ENCODE assay signal across 20 cellular contexts in the genomic region with DNA sequence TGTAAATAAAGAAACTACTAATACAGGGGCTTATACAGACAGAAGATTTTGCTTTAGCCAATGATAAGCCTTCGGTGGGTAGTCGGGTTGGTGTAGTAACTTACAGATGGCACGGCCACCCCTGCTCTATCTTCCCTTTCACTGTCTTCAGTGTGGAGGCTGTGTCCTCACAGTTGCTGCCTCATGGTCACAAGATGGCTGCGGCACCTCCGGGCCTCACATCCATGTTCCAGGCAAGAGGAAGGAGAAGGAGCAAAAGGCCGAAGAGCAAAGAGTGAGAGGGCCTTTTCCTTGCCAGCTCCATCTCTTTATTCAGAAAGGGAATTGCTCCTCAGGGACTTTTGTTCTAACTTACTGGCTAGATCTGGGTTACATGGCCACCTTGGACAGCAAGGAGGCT. TPM values are rescaled to one million over a fixed set of nuclear protein-coding genes. Genes with fewer than 3 reads are reported as not detected.
DNase-seq lines count a peak whose midpoint lies in the region; ATAC-seq, FAIRE-seq and TF ChIP-seq lines count a peak whose summit lies in the region.
"Had no signal": no experiment of that assay in that cellular context is flagged by ENCODE, and none has a peak within 500 bp of the region (broad histone marks: within the 10 kb centered on the region; RNA-seq: fewer than 3 reads in every experiment).

No MANE protein-coding gene starts in this region.

- TF ChIP-seq RAD21 in HepG2 (CRISPR knock-in tag; IDR thresholded peaks at IDR 0.05): no peak

- H3K27me3 Mint-ChIP-seq in nephron (ENCODE audit: low read depth): peaks cover 3% of the 10 kb centered on the region
- H3K27me3 Mint-ChIP-seq: CD4-positive, alpha-beta T cell had no signal

- BruUV-seq in HepG2 (replicated peaks; lab: Mats Ljungman, UMichigan): no TSS peak

- no peaks in the 10 kb centered on the region for H4K20me1 ChIP-seq in HepG2 (ENCODE audit: insufficient read depth, low read length)

- no peak for FAIRE-seq in HepG2 (lab: Jason Lieb, UNC)
- FAIRE-seq: A549, GM12892, GM18507 had no signal

- no peak overlapping the region for H3K4me2 ChIP-seq in HepG2 (ENCODE audit: low read depth, low read length)
- H3K4me2 ChIP-seq: A549, KMS-11 had no signal

- peaks cover 9% of the 10 kb centered on the region for H3K4me1 ChIP-seq in HepG2 (ENCODE audit: insufficient read depth, low read length)
- H3K4me1 ChIP-seq in right lobe of liver: no peaks in the 10 kb centered on the region
- peaks cover 4 to 5% of the 10 kb centered on the region in 2 donors for H3K4me1 ChIP-seq in uterus

- no peaks in the 10 kb centered on the region for H3K79me2 ChIP-seq in HepG2 (ENCODE audit: insufficient read depth, low read length)

- H3K4me3 Mint-ChIP-seq in nephron: peak overlapping the region in 1 of 3 experiments; percentile 36
- H3K4me3 Mint-ChIP-seq: CD4-positive, alpha-beta T cell had no signal

- WGBS in HepG2 (ENCODE audit: low lambda C conversion rate): 75% methylated on average over 5 of the region's 6 CpGs
- 88% methylated on average over 1 of the region's 6 CpGs for WGBS in right lobe of liver (ENCODE audit: insufficient coverage, low coverage, low lambda C conversion rate, missing lambda C conversion rate)

- POLR2A ChIA-PET in HepG2 (lab: Yijun Ruan, JAX): no interaction called here

- no peaks in the 10 kb centered on the region for H3K9me3 ChIP-seq in HepG2 (ENCODE audit: low read length)
- H3K9me3 ChIP-seq in right lobe of liver: no peaks in the 10 kb centered on the region
- H3K9me3 ChIP-seq in uterus: no peaks in the 10 kb centered on the region
- H3K9me3 ChIP-seq: HAP-1 had no signal

- H2AFZ ChIP-seq in HepG2 (ENCODE audit: low read length): no peak overlapping the region

- no peak overlapping the region for H3K9ac ChIP-seq in HepG2 (ENCODE audit: insufficient read depth, low read depth, low read length)
- H3K9ac ChIP-seq: KMS-11 had no signal

- no peaks in the 10 kb centered on the region for H3K36me3 ChIP-seq in HepG2 (replicated peaks in 1 of 2; ENCODE audit: control insufficient read depth in 1 of 2, insufficient read depth in 2 of 2, low read length in 2 of 2)
- H3K36me3 ChIP-seq in right lobe of liver: no peaks in the 10 kb centered on the region
- no peaks in the 10 kb centered on the region for H3K36me3 ChIP-seq in uterus
- H3K36me3 ChIP-seq: HAP-1 had no signal

- H3K4me3 ChIP-seq in HepG2 (replicated peaks in 1 of 3; ENCODE audit: insufficient read depth in 1 of 3, low read depth in 2 of 3, low read length in 3 of 3) (no peak overlapping the region), right lobe of liver (no peak overlapping the region), uterus (no peak overlapping the region)
- H3K4me3 ChIP-seq: A549, HAP-1 had no signal

- no peaks in the 10 kb centered on the region for H3K36me3 Mint-ChIP-seq in nephron (ENCODE audit: low read depth)

- intact Hi-C loops in HepG2 (cut with micrococcal nuclease; ENCODE audit: unreplicated experiment) (no loop called here), right lobe of liver (cut with DNase I) (no loop called here), uterus (cut with DNase I; ENCODE audit: low total_unique reads) (no loop called here)

- DNase-seq in HepG2 (ENCODE audit: low spot score): no peak
- no peak for DNase-seq in right lobe of liver
- no peak for DNase-seq in uterus
- DNase-seq in NCI-H2029 treated with DMSO at 0.1 percent for 48 hours (lab: John Stamatoyannopoulos, UW): no peak
- no peak for DNase-seq in COR-L47 (lab: John Stamatoyannopoulos, UW)
- no peak for DNase-seq in HK-2 (ENCODE audit: unreplicated experiment)
- DNase-seq: AML-193; CD4-positive, alpha-beta T cell; DMS153; DMS79; GDM1 had no signal

- H3K4me1 Mint-ChIP-seq in nephron: peaks cover 18% of the 10 kb centered on the region

- ATAC-seq in HepG2 (no peak), right lobe of liver (no peak)
- ATAC-seq: A549 had no signal

- TF ChIP-seq POLR2A in HepG2 (IDR thresholded peaks at IDR 0.05; ENCODE audit: insufficient read depth in 1 of 2, low read depth in 2 of 2, low read length in 2 of 2) (no peak), right lobe of liver (IDR thresholded peaks at IDR 0.05) (no peak), uterus (IDR thresholded peaks at IDR 0.05) (no peak)

- TF ChIP-seq CTCF in HepG2 (CRISPR knock-in tag; IDR thresholded peaks at IDR 0.05) (no peak), right lobe of liver (IDR thresholded peaks at IDR 0.05) (no peak), nephron (IDR thresholded peaks at IDR 0.05; ENCODE audit: unreplicated experiment in 3 of 3) (no peak), uterus (IDR thresholded peaks at IDR 0.05) (no peak)

- H3K27ac ChIP-seq in HepG2 (ENCODE audit: extremely low read length, insufficient read depth, low read length): no peak overlapping the region
- no peak overlapping the region for H3K27ac ChIP-seq in right lobe of liver
- peak overlapping the region; percentile 26 to 89 for H3K27ac ChIP-seq in uterus
- H3K27ac ChIP-seq: 22Rv1, C4-2B, KMS-11 had no signal

- CTCF ChIA-PET in HepG2 (lab: Yijun Ruan, JAX; ENCODE audit: low intra/inter-chr PET ratio, low total read pairs): no interaction called here

- in situ Hi-C loops in HepG2 (cut with HindIII; ENCODE audit: extremely low pct_ligation_motif_present, low pct_unique_long_range_greater_than_20kb): no loop called here

- no peaks in the 10 kb centered on the region for H3K9me3 Mint-ChIP-seq in nephron
- H3K9me3 Mint-ChIP-seq: CD4-positive, alpha-beta T cell had no signal

- TF ChIP-seq EP300 in HepG2 (IDR thresholded peaks at IDR 0.05; ENCODE audit: low read depth in 2 of 2, low read length in 2 of 2): no peak
- no peak for TF ChIP-seq EP300 in HepG2 (CRISPR knock-in tag; IDR thresholded peaks at IDR 0.05; ENCODE audit: borderline replicate concordance)

- peaks cover 5 to 29% of the 10 kb centered on the region in 2 experiments; a peak in 4 of 5 replicates for H3K27me3 ChIP-seq in HepG2 (ENCODE audit: control insufficient read depth in 1 of 2, insufficient read depth in 2 of 2, low read length in 2 of 2)
- H3K27me3 ChIP-seq in right lobe of liver: no peaks in the 10 kb centered on the region
- H3K27me3 ChIP-seq in uterus: no peaks in the 10 kb centered on the region

- peak overlapping the region in 2 of 3 experiments; percentile 52 to 92 for H3K27ac Mint-ChIP-seq in nephron
- H3K27ac Mint-ChIP-seq: CD4-positive, alpha-beta T cell had no signal

TF ChIP-seq in HepG2, 621 proteins besides CTCF, POLR2A, EP300 and RAD21:
- TF ChIP-seq, protein P1, sequence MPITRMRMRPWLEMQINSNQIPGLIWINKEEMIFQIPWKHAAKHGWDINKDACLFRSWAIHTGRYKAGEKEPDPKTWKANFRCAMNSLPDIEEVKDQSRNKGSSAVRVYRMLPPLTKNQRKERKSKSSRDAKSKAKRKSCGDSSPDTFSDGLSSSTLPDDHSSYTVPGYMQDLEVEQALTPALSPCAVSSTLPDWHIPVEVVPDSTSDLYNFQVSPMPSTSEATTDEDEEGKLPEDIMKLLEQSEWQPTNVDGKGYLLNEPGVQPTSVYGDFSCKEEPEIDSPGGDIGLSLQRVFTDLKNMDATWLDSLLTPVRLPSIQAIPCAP (CRISPR knock-in tag; IDR thresholded peaks at IDR 0.05; ENCODE audit: low read depth): no peak
- TF ChIP-seq PHB2 (IDR thresholded peaks at IDR 0.05; ENCODE audit: partially characterized antibody) (no peak), ZMYM3 (CRISPR knock-in tag; IDR thresholded peaks at IDR 0.05) (peak; percentile 66; the same call in 1 of the 2 replicates), HDAC1 (CRISPR knock-in tag; IDR thresholded peaks at IDR 0.05) (no peak), ZNF567 (CRISPR knock-in tag; IDR thresholded peaks at IDR 0.05; ENCODE audit: borderline replicate concordance) (no peak)
- TF ChIP-seq, protein P2, sequence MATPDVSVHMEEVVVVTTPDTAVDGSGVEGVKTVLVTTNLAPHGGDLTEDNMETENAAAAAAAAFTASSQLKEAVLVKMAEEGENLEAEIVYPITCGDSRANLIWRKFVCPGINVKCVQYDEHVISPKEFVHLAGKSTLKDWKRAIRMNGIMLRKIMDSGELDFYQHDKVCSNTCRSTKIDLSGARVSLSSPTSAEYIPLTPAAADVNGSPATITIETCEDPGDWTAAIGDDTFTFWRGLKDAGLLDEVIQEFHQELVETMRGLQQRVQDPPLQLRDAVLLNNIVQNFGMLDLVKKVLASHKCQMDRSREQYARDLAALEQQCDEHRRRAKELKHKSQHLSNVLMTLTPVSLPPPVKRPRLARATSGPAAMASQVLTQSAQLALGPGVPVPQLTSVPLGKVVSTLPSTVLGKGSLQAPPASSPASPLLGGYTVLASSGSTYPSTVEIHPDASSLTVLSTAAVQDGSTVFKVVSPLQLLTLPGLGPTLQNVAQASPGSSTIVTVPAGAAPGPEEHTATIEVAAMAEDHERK (CRISPR knock-in tag; IDR thresholded peaks at IDR 0.05; ENCODE audit: low read depth): no peak

RNA-seq across cellular contexts. Expression of a gene that starts 22.2 kb away (rescaled TPM):
- total RNA-seq in HepG2 (2016; rRNA removed; fragmentation: Illumina TruSeq; extraction: Trizol) (2.5 and 3.3 TPM in 2 replicates), right lobe of liver (10 to 100 TPM in 3 of 6 experiments, 1 to 10 TPM in 3; 2.7 to 19.8 (median 7.8) TPM), uterus (10 to 100 TPM in 2 of 4 donors, 1 to 10 TPM in 2; 1.8 to 31.0 (median 14.5) TPM)
- total RNA-seq in HepG2 (2016; cell fraction: cytosol; rRNA removed; fragmentation: Illumina TruSeq; extraction: Trizol; ENCODE audit: low read depth): 2.4 and 2.5 TPM in 2 replicates
- 2.6 and 3.2 TPM in 2 replicates for total RNA-seq in HepG2 (2016; cell fraction: insoluble cytoplasmic fraction; rRNA removed; fragmentation: Illumina TruSeq; extraction: Trizol)
- total RNA-seq in HepG2 (2016; cell fraction: membrane; rRNA removed; fragmentation: Illumina TruSeq; extraction: Trizol): 2.0 and 2.7 TPM in 2 replicates
- total RNA-seq in HepG2 (2016; cell fraction: nucleus; rRNA removed; fragmentation: Illumina TruSeq; extraction: Trizol): 0.84 and 1.2 TPM in 2 replicates
- polyA plus RNA-seq in HepG2 (2011; rRNA removed): 1.8 and 3.6 TPM in 2 replicates
- 2.1 and 3.1 TPM in 2 replicates for polyA plus RNA-seq in HepG2 (2011; cell fraction: cytosol; rRNA removed)
- 4.4 and 4.5 TPM in 2 replicates for polyA plus RNA-seq in HepG2 (2011; cell fraction: nucleus; rRNA removed)
- 1.5 and 2.6 TPM in 2 replicates for polyA plus RNA-seq in HepG2 (2012)
- 0.59 and 0.61 TPM in 2 replicates for polyA plus RNA-seq in HepG2 (2016; cell fraction: cytosol; fragmentation: Illumina TruSeq; extraction: Trizol; ENCODE audit: low read depth)
- polyA plus RNA-seq in HepG2 (2016; cell fraction: insoluble cytoplasmic fraction; fragmentation: Illumina TruSeq; extraction: Trizol; ENCODE audit: low read depth): 2.2 and 2.5 TPM in 2 replicates
- 0.52 and 0.74 TPM in 2 replicates for polyA plus RNA-seq in HepG2 (2016; cell fraction: membrane; fragmentation: Illumina TruSeq; extraction: Trizol; ENCODE audit: low read depth)
- polyA plus RNA-seq in HepG2 (2016; cell fraction: nucleus; fragmentation: Illumina TruSeq; extraction: Trizol; ENCODE audit: insufficient read depth, low read depth): 1.3 and 2.1 TPM in 2 replicates
- 5.5 and 12.0 TPM in 2 replicates for polyA minus RNA-seq in HepG2 (2011; rRNA and poly(A)+ RNA removed; ENCODE audit: low replicate concordance)
- polyA minus RNA-seq in HepG2 (2011; cell fraction: cytosol; rRNA and poly(A)+ RNA removed): 5.6 and 6.2 TPM in 2 replicates
- polyA minus RNA-seq in HepG2 (2011; cell fraction: nucleus; rRNA and poly(A)+ RNA removed): 1.2 and 1.9 TPM in 2 replicates
- total RNA-seq: Daoy had no signal

Comparison
In these comparisons a context has a peak if more than half of its experiments do, and no peak if none do; other contexts are left out.
1. H3K27ac ChIP-seq: peak in uterus (2 of 2); none in HepG2 (single experiment) and right lobe of liver (0 of 3).